ENCODE assay signal across 8 cellular contexts in the genomic region with DNA sequence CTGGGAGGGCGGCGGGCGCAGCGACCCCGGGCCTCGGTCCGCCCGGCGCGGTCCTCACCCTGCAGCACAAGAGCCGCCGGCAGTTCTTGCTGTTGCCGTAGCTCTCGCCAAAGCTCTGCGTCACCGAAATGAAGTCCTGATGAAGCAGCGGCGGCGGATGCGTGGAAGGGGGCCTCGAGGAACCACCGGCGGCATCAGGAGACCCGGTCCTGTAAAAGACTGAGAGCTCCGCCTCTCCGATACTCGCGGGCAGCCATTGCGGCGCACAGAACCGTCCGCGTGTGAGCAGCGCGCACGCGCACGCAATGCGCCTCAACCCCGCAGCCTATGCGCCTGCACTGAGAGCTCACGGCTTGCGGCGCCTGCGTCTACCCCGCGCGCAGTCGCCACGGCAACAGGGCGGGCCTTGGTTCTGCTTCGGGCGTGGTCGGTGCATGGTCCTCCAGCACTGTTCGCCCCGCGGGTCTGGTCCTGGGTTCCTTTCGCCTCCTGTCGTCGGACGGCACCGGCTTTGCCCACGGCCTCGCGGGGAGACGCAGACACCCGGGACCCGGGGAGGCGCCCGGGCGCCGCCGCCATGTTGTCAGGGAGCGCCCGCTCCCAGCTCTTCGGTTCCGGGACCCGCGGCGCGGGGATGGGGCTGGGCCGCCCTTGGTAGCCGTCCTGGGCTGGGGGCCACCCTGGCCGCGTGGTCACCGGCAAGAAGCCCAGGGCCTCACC. TPM values are rescaled to one million over a fixed set of nuclear protein-coding genes. Genes with fewer than 3 reads are reported as not detected.
DNase-seq lines count a peak whose midpoint lies in the region; ATAC-seq and TF ChIP-seq lines count a peak whose summit lies in the region.

No MANE protein-coding gene starts in this region.

- DNase-seq in C1 segment of cervical spinal cord (lab: John Stamatoyannopoulos, UW) (peak; percentile 12 to 91 (median 68)), NCI-H748 (lab: John Stamatoyannopoulos, UW; ENCODE audit: unreplicated experiment) (peak; percentile 97), lower leg skin (ENCODE audit: low spot score in 2 of 2) (peak; percentile 65 to 92)
- DNase-seq in activated CD4-positive, alpha-beta memory T cell treated with anti-CD3 and anti-CD28 coated beads for 36 hours = peak; percentile 94
- DNase-seq in stimulated activated CD4-positive, alpha-beta T cell treated with anti-CD3 and anti-CD28 coated beads, Interleukin-4, amount 100 ng/mL, for 24 hours = peak; percentile 91

- H3K9me3 ChIP-seq in duodenal mucosa (ENCODE audit: control insufficient read depth in 1 of 2, low read length in 2 of 2) = no peaks in the 10 kb centered on the region

- H3K27me3 ChIP-seq in duodenal mucosa (ENCODE audit: control insufficient read depth in 1 of 2, insufficient read depth in 2 of 2, low read length in 2 of 2) = no peaks in the 10 kb centered on the region

- WGBS in lower leg skin, 2 donors = 1 to 3% methylated on average over 22 to 52 of the region's 86 CpGs

- H3K4me3 ChIP-seq in duodenal mucosa (ENCODE audit: low read depth in 1 of 2, low read length in 2 of 2) (peak overlapping the region; percentile 74 to 89), lower leg skin (ENCODE audit: low read depth, poor library complexity, severe bottlenecking) (peak overlapping the region; percentile 55)

- TF ChIP-seq CTCF in lower leg skin (IDR thresholded peaks at IDR 0.05) = no peak

- POLR2A ChIA-PET in activated CD4-positive, alpha-beta memory T cell treated with anti-CD3 and anti-CD28 coated beads for 36 hours (lab: Charles Lee) = interaction anchor here (0.6 to 4.3 kb wide), 12 partner anchors 15 to 113 kb away, joined by 3 to 26 read pairs (median 7); a partner anchor contains a TSS

- H3K36me3 ChIP-seq in duodenal mucosa (ENCODE audit: control insufficient read depth in 1 of 2, insufficient read depth in 2 of 2, low read length in 2 of 2) = no peaks in the 10 kb centered on the region

- H3K27ac ChIP-seq in duodenal mucosa (ENCODE audit: low read depth, low read length) = peak overlapping the region; percentile 46

- H3K9me3 Mint-ChIP-seq in activated CD4-positive, alpha-beta memory T cell treated with anti-CD3 and anti-CD28 coated beads for 36 hours = no peaks in the 10 kb centered on the region

- TF ChIP-seq POLR2A in lower leg skin (IDR thresholded peaks at IDR 0.05) = no peak

- H3K4me1 ChIP-seq in duodenal mucosa (ENCODE audit: control insufficient read depth in 1 of 2, insufficient read depth in 2 of 2, low read length in 2 of 2) = peaks cover 16 to 28% of the 10 kb centered on the region in 2 donors

- H3K4me3 Mint-ChIP-seq in activated CD4-positive, alpha-beta memory T cell treated with anti-CD3 and anti-CD28 coated beads for 36 hours = peak overlapping the region; percentile 84

- peak overlapping the region; percentile 56 to 69 for H3K9ac ChIP-seq in duodenal mucosa (ENCODE audit: low read depth in 1 of 2, low read length in 2 of 2)

- H3K4me1 Mint-ChIP-seq in activated CD4-positive, alpha-beta memory T cell treated with anti-CD3 and anti-CD28 coated beads for 36 hours (ENCODE audit: low read depth) = peaks cover 20% of the 10 kb centered on the region

- peak; percentile 82 for ATAC-seq in GM19351 (IDR thresholded peaks at IDR 0.05; ENCODE audit: unreplicated experiment)
- peak; percentile 78 for ATAC-seq in HG03521 (IDR thresholded peaks at IDR 0.05; ENCODE audit: unreplicated experiment)

- H3K27me3 Mint-ChIP-seq in activated CD4-positive, alpha-beta memory T cell treated with anti-CD3 and anti-CD28 coated beads for 36 hours = peaks cover 2% of the 10 kb centered on the region

- H3K36me3 Mint-ChIP-seq in activated CD4-positive, alpha-beta memory T cell treated with anti-CD3 and anti-CD28 coated beads for 36 hours = peaks cover 2% of the 10 kb centered on the region

- CTCF ChIA-PET in activated CD4-positive, alpha-beta memory T cell treated with anti-CD3 and anti-CD28 coated beads for 36 hours (lab: Charles Lee) = interaction anchor here (0.6 to 2.7 kb wide), 21 partner anchors 9 to 172 kb away, joined by 3 to 13 read pairs (median 4); a partner anchor contains a TSS

- H3K27ac Mint-ChIP-seq in activated CD4-positive, alpha-beta memory T cell treated with anti-CD3 and anti-CD28 coated beads for 36 hours = peak overlapping the region; percentile 70

- intact Hi-C loops in activated CD4-positive, alpha-beta memory T cell treated with anti-CD3 and anti-CD28 coated beads for 36 hours (cut with micrococcal nuclease) = loop anchor here (1.0 to 5.0 kb wide), 5 partner anchors 15 to 113 kb away; a partner anchor contains a TSS
- intact Hi-C loops in lower leg skin (cut with DNase I; ENCODE audit: low total_unique reads) = no loop called here

RNA-seq across cellular contexts. Expression of a gene that starts 9.3 kb away (rescaled TPM):
- total RNA-seq in activated CD4-positive, alpha-beta memory T cell treated with anti-CD3 and anti-CD28 coated beads for 36 hours = not detected
- 1 to 10 TPM in 1 of 4 donors, under 1 TPM in 2, not detected in 1; 0.10 to 2.4 (median 0.49) TPM for total RNA-seq in lower leg skin

RNA-seq across cellular contexts. Expression of a gene that starts 15.1 kb away (rescaled TPM):
- 100 to 1,000 TPM; 195 to 208 TPM for total RNA-seq in activated CD4-positive, alpha-beta memory T cell treated with anti-CD3 and anti-CD28 coated beads for 36 hours
- 100 to 1,000 TPM; 123 to 144 (median 138) TPM for total RNA-seq in lower leg skin

RNA-seq across cellular contexts. Expression of a gene that starts 40.2 kb away (rescaled TPM):
- not detected for total RNA-seq in activated CD4-positive, alpha-beta memory T cell treated with anti-CD3 and anti-CD28 coated beads for 36 hours
- total RNA-seq in lower leg skin = 10 to 100 TPM in 3 of 4 donors, 1 to 10 TPM in 1; 4.1 to 29.0 (median 21.3) TPM

RNA-seq across cellular contexts. Expression of a gene that starts 42.2 kb away (rescaled TPM):
- not detected for total RNA-seq in activated CD4-positive, alpha-beta memory T cell treated with anti-CD3 and anti-CD28 coated beads for 36 hours
- not detected for total RNA-seq in lower leg skin

RNA-seq across cellular contexts. Expression of a gene that starts 42.8 kb away (rescaled TPM):
- 10 to 100 TPM; 32.9 to 33.1 TPM for total RNA-seq in activated CD4-positive, alpha-beta memory T cell treated with anti-CD3 and anti-CD28 coated beads for 36 hours
- 10 to 100 TPM; 57.7 to 81.0 (median 61.8) TPM for total RNA-seq in lower leg skin

Comparison
In these comparisons a context has a peak if more than half of its experiments do, and no peak if none do; other contexts are left out.
1. Peak in every context shown above with its lines: DNase-seq, ATAC-seq, H3K4me3 ChIP-seq and H3K27ac ChIP-seq.
2. RNA of a gene that starts 40.2 kb away (total RNA-seq): 4.1 to 29.0 TPM in lower leg skin; not detected in activated CD4-positive, alpha-beta memory T cell treated with anti-CD3 and anti-CD28 coated beads for 36 hours; every median in the first group is over 4 times any median in the second.